22 cellular contexts compared by ENCODE assay signal in genomic region chrX:124354648-124355047, GRCh38. TPM values are rescaled to one million over a fixed set of nuclear protein-coding genes. Genes with fewer than 3 reads are reported as not detected.
DNase-seq lines count a peak whose midpoint lies in the region; ATAC-seq lines count a peak whose summit lies in the region.
"Had no signal": no experiment of that assay in that cellular context is flagged by ENCODE, and none has a peak within 500 bp of the region (broad histone marks: within the 10 kb centered on the region; RNA-seq: fewer than 3 reads in every experiment).

No MANE protein-coding gene starts in this region.

- H3K27me3 ChIP-seq in effector memory CD4-positive, alpha-beta T cell (replicated peaks; ENCODE audit: control insufficient read depth, insufficient read depth, low read length, poor library complexity, severe bottlenecking) = no peaks in the 10 kb centered on the region
- H3K27me3 ChIP-seq: breast epithelium, tibial artery had no signal

- no peaks in the 10 kb centered on the region for H3K36me3 ChIP-seq in effector memory CD4-positive, alpha-beta T cell (ENCODE audit: control insufficient read depth, insufficient read depth, low read length)
- H3K36me3 ChIP-seq: breast epithelium, tibial artery had no signal

- peaks cover 9% of the 10 kb centered on the region for H3K4me1 ChIP-seq in effector memory CD4-positive, alpha-beta T cell (ENCODE audit: control insufficient read depth, insufficient read depth, low read length, poor library complexity, severe bottlenecking)
- H3K4me1 ChIP-seq: breast epithelium, tibial artery had no signal

- H3K4me3 Mint-ChIP-seq in stimulated activated naive CD8-positive, alpha-beta T cell treated with anti-CD3 and anti-CD28 coated beads, Interleukin-15, Interleukin-2, amounts not matched to agents 100 ng/mL and 50 ng/mL, for 24 hours = peak overlapping the region; percentile 81
- peak overlapping the region; percentile 72 for H3K4me3 Mint-ChIP-seq in activated CD4-positive, alpha-beta memory T cell treated with anti-CD3 and anti-CD28 coated beads for 36 hours
- H3K4me3 Mint-ChIP-seq: mesothelial cell of epicardium; neural crest cell; stimulated activated naive B cell treated with anti-CD40 and anti-IgM and Interleukin-4, amounts not matched to agents 10 μg/mL and 1 μg/mL and 100 μg/mL, for 72 hours had no signal

- H3K36me3 Mint-ChIP-seq in stimulated activated naive CD8-positive, alpha-beta T cell treated with anti-CD3 and anti-CD28 coated beads, Interleukin-15, Interleukin-2, amounts not matched to agents 100 ng/mL and 50 ng/mL, for 24 hours (ENCODE audit: low read depth) = peaks cover 6% of the 10 kb centered on the region
- peaks cover 5% of the 10 kb centered on the region for H3K36me3 Mint-ChIP-seq in activated CD4-positive, alpha-beta memory T cell treated with anti-CD3 and anti-CD28 coated beads for 36 hours
- H3K36me3 Mint-ChIP-seq: mesothelial cell of epicardium; stimulated activated naive B cell treated with anti-CD40 and anti-IgM and Interleukin-4, amounts not matched to agents 10 μg/mL and 1 μg/mL and 100 μg/mL, for 72 hours had no signal

- no peak for ATAC-seq in stimulated activated naive CD8-positive, alpha-beta T cell treated with anti-CD3 and anti-CD28 coated beads, Interleukin-15, Interleukin-2, amounts not matched to agents 100 U/mL and 50 U/mL, for 24 hours
- ATAC-seq: left lobe of liver; stimulated activated naive B cell treated with anti-CD40 and anti-IgM and Interleukin-4, amounts not matched to agents 10 μg/mL and 1 μg/mL and 100 μg/mL, for 72 hours had no signal

- DNase-seq in stimulated activated naive CD8-positive, alpha-beta T cell treated with anti-CD3 and anti-CD28 coated beads, Interleukin-15, Interleukin-2, amounts not matched to agents 100 U/mL and 50 U/mL, for 24 hours = no peak
- no peak for DNase-seq in activated CD4-positive, alpha-beta memory T cell treated with anti-CD3 and anti-CD28 coated beads for 36 hours
- no peak for DNase-seq in effector memory CD4-positive, alpha-beta T cell
- no peak for DNase-seq in DMS 273 (lab: John Stamatoyannopoulos, UW; ENCODE audit: unreplicated experiment)
- DNase-seq in COLO668 (lab: John Stamatoyannopoulos, UW; ENCODE audit: unreplicated experiment) = no peak
- DNase-seq in LoVo (ENCODE audit: low spot score) = no peak
- DNase-seq: activated CD8-positive, alpha-beta memory T cell treated with anti-CD3 and anti-CD28 coated beads, Interleukin-2, amount 50 U/mL, for 4 hours; AML-193; cortex of kidney; EL; NCI-H524 treated with DMSO at 0.1 percent for 48 hours; stimulated activated CD4-positive, alpha-beta T cell treated with anti-CD3 and anti-CD28 coated beads, Interleukin-1b, Interleukin-23, amount 100 ng/mL, for 48 hours; stimulated activated naive B cell treated with anti-CD40 and anti-IgM and Interleukin-4, amounts not matched to agents 10 μg/mL and 1 μg/mL and 100 μg/mL, for 72 hours; tibial artery had no signal

- H3K9me3 ChIP-seq in effector memory CD4-positive, alpha-beta T cell (ENCODE audit: control insufficient read depth, low read length) = no peaks in the 10 kb centered on the region
- H3K9me3 ChIP-seq: breast epithelium, tibial artery had no signal

- no peaks in the 10 kb centered on the region for H3K27me3 Mint-ChIP-seq in stimulated activated naive CD8-positive, alpha-beta T cell treated with anti-CD3 and anti-CD28 coated beads, Interleukin-15, Interleukin-2, amounts not matched to agents 100 ng/mL and 50 ng/mL, for 24 hours
- no peaks in the 10 kb centered on the region for H3K27me3 Mint-ChIP-seq in activated CD4-positive, alpha-beta memory T cell treated with anti-CD3 and anti-CD28 coated beads for 36 hours
- H3K27me3 Mint-ChIP-seq: progenitor cell of endocrine pancreas; stimulated activated naive B cell treated with anti-CD40 and anti-IgM and Interleukin-4, amounts not matched to agents 10 μg/mL and 1 μg/mL and 100 μg/mL, for 72 hours had no signal

- intact Hi-C loops in activated CD4-positive, alpha-beta memory T cell treated with anti-CD3 and anti-CD28 coated beads for 36 hours (cut with micrococcal nuclease) = no loop called here

- peak overlapping the region; percentile 86 for H3K27ac Mint-ChIP-seq in stimulated activated naive CD8-positive, alpha-beta T cell treated with anti-CD3 and anti-CD28 coated beads, Interleukin-15, Interleukin-2, amounts not matched to agents 100 ng/mL and 50 ng/mL, for 24 hours
- H3K27ac Mint-ChIP-seq in activated CD4-positive, alpha-beta memory T cell treated with anti-CD3 and anti-CD28 coated beads for 36 hours = peak overlapping the region; percentile 84
- H3K27ac Mint-ChIP-seq: mesothelial cell of epicardium; progenitor cell of endocrine pancreas; stimulated activated naive B cell treated with anti-CD40 and anti-IgM and Interleukin-4, amounts not matched to agents 10 μg/mL and 1 μg/mL and 100 μg/mL, for 72 hours had no signal

- POLR2A ChIA-PET in activated CD4-positive, alpha-beta memory T cell treated with anti-CD3 and anti-CD28 coated beads for 36 hours (lab: Charles Lee) = interaction anchor here (1.5 kb wide), 1 partner anchor 9 kb away, joined by 6 read pairs; the partner anchor contains the start of gene SH2D1A

- CTCF ChIA-PET in activated CD4-positive, alpha-beta memory T cell treated with anti-CD3 and anti-CD28 coated beads for 36 hours (lab: Charles Lee) = interaction anchor here (0.8 kb wide), 1 partner anchor 14 kb away, joined by 3 read pairs; no protein-coding TSS in a partner anchor

- H3K4me1 Mint-ChIP-seq in stimulated activated naive CD8-positive, alpha-beta T cell treated with anti-CD3 and anti-CD28 coated beads, Interleukin-15, Interleukin-2, amounts not matched to agents 100 ng/mL and 50 ng/mL, for 24 hours (ENCODE audit: low read depth) = peaks cover 60% of the 10 kb centered on the region
- peaks cover 44% of the 10 kb centered on the region for H3K4me1 Mint-ChIP-seq in activated CD4-positive, alpha-beta memory T cell treated with anti-CD3 and anti-CD28 coated beads for 36 hours (ENCODE audit: low read depth)
- H3K4me1 Mint-ChIP-seq: mesothelial cell of epicardium; stimulated activated naive B cell treated with anti-CD40 and anti-IgM and Interleukin-4, amounts not matched to agents 10 μg/mL and 1 μg/mL and 100 μg/mL, for 72 hours had no signal

- H3K4me3 ChIP-seq in effector memory CD4-positive, alpha-beta T cell (ENCODE audit: insufficient read depth, low read depth, low read length, poor library complexity, severe bottlenecking) = no peak overlapping the region
- H3K4me3 ChIP-seq: breast epithelium, tibial artery had no signal

- H3K27ac ChIP-seq in effector memory CD4-positive, alpha-beta T cell (ENCODE audit: insufficient read depth, low read length, poor library complexity, severe bottlenecking) = peak overlapping the region; percentile 12
- H3K27ac ChIP-seq: breast epithelium, tibial artery had no signal

- no peaks in the 10 kb centered on the region for H3K9me3 Mint-ChIP-seq in stimulated activated naive CD8-positive, alpha-beta T cell treated with anti-CD3 and anti-CD28 coated beads, Interleukin-15, Interleukin-2, amounts not matched to agents 100 ng/mL and 50 ng/mL, for 24 hours
- no peaks in the 10 kb centered on the region for H3K9me3 Mint-ChIP-seq in activated CD4-positive, alpha-beta memory T cell treated with anti-CD3 and anti-CD28 coated beads for 36 hours
- H3K9me3 Mint-ChIP-seq: stimulated activated naive B cell treated with anti-CD40 and anti-IgM and Interleukin-4, amounts not matched to agents 10 μg/mL and 1 μg/mL and 100 μg/mL, for 72 hours had no signal

RNA-seq across cellular contexts. Expression of gene SH2D1A, which starts 8.3 kb away (rescaled TPM):
- 10 to 100 TPM; 30.5 to 32.3 TPM for total RNA-seq in activated CD4-positive, alpha-beta memory T cell treated with anti-CD3 and anti-CD28 coated beads for 36 hours
- total RNA-seq: mesothelial cell of epicardium, progenitor cell of endocrine pancreas, RPMI7951 had no signal

RNA-seq across cellular contexts. Expression of gene TEX13D, which starts 22.2 kb away (rescaled TPM):
- under 1 TPM in 1 of 2 experiments, not detected in 1; 0.10 TPM for total RNA-seq in activated CD4-positive, alpha-beta memory T cell treated with anti-CD3 and anti-CD28 coated beads for 36 hours
- total RNA-seq: breast epithelium, left lobe of liver, mesothelial cell of epicardium, progenitor cell of endocrine pancreas, RPMI7951, skeletal muscle tissue had no signal
